Comparison of ENCODE assay signal across 13 cellular contexts in genomic region chr11:68012843-68013610, GRCh38. TPM values are rescaled to one million over a fixed set of nuclear protein-coding genes. Genes with fewer than 3 reads are reported as not detected.
DNase-seq lines count a peak whose midpoint lies in the region; ATAC-seq and TF ChIP-seq lines count a peak whose summit lies in the region.
"Had no signal": no experiment of that assay in that cellular context is flagged by ENCODE, and none has a peak within 500 bp of the region (broad histone marks: within the 10 kb centered on the region; RNA-seq: fewer than 3 reads in every experiment).

No MANE protein-coding gene starts in this region.

- peak overlapping the region; percentile 86 for H3K27ac ChIP-seq in lower lobe of right lung
- H3K27ac ChIP-seq: C4-2B, VCaP had no signal

- no peaks in the 10 kb centered on the region for H3K36me3 Mint-ChIP-seq in natural killer cell
- H3K36me3 Mint-ChIP-seq in natural killer cell treated with Interleukin-12 subunit alpha and Interleukin-12 subunit beta and Interleukin-15 and Interleukin-18, amount 100 ng/mL, for 72 hours: no peaks in the 10 kb centered on the region
- no peaks in the 10 kb centered on the region for H3K36me3 Mint-ChIP-seq in activated CD8-positive, alpha-beta T cell treated with anti-CD3 and anti-CD28 coated beads, Interleukin-2, amount 10 ng/mL, durations not matched to agents 7 days and 5 days (ENCODE audit: low read depth)

- no peaks in the 10 kb centered on the region for H3K27me3 ChIP-seq in lower lobe of right lung (ENCODE audit: low read depth)

- H3K27me3 Mint-ChIP-seq in natural killer cell (ENCODE audit: low read depth in 2 of 2): no peaks in the 10 kb centered on the region
- H3K27me3 Mint-ChIP-seq in natural killer cell treated with Interleukin-12 subunit alpha and Interleukin-12 subunit beta and Interleukin-15 and Interleukin-18, amount 100 ng/mL, for 72 hours: no peaks in the 10 kb centered on the region
- H3K27me3 Mint-ChIP-seq in activated CD8-positive, alpha-beta T cell treated with anti-CD3 and anti-CD28 coated beads, Interleukin-2, amount 10 ng/mL, durations not matched to agents 7 days and 5 days (ENCODE audit: low read depth): no peaks in the 10 kb centered on the region

- peak overlapping the region; percentile 13 for H3K4me3 Mint-ChIP-seq in natural killer cell
- H3K4me3 Mint-ChIP-seq in natural killer cell treated with Interleukin-12 subunit alpha and Interleukin-12 subunit beta and Interleukin-15 and Interleukin-18, amount 100 ng/mL, for 72 hours: no peak overlapping the region
- no peak overlapping the region for H3K4me3 Mint-ChIP-seq in activated CD8-positive, alpha-beta T cell treated with anti-CD3 and anti-CD28 coated beads, Interleukin-2, amount 10 ng/mL, durations not matched to agents 7 days and 5 days

- H3K36me3 ChIP-seq in lower lobe of right lung: no peaks in the 10 kb centered on the region

- no peaks in the 10 kb centered on the region for H3K9me3 ChIP-seq in lower lobe of right lung

- H3K4me1 Mint-ChIP-seq in natural killer cell: peaks cover 21 to 28% of the 10 kb centered on the region in 2 donors
- peaks cover 11 to 22% of the 10 kb centered on the region in 2 donors for H3K4me1 Mint-ChIP-seq in natural killer cell treated with Interleukin-12 subunit alpha and Interleukin-12 subunit beta and Interleukin-15 and Interleukin-18, amount 100 ng/mL, for 72 hours (ENCODE audit: low read depth in 2 of 2)
- H3K4me1 Mint-ChIP-seq in activated CD8-positive, alpha-beta T cell treated with anti-CD3 and anti-CD28 coated beads, Interleukin-2, amount 10 ng/mL, durations not matched to agents 7 days and 5 days (ENCODE audit: low read depth): peaks cover 16% of the 10 kb centered on the region

- TF ChIP-seq CTCF in natural killer cell (IDR thresholded peaks at IDR 0.05) (no peak), lower lobe of right lung (IDR thresholded peaks at IDR 0.05) (no peak)

- H3K4me1 ChIP-seq in lower lobe of right lung: peaks cover 78% of the 10 kb centered on the region

- CTCF ChIA-PET in activated CD8-positive, alpha-beta T cell treated with anti-CD3 and anti-CD28 coated beads, Interleukin-2, amount 10 ng/mL, durations not matched to agents 7 days and 5 days (lab: Charles Lee): interaction anchor here (0.5 kb wide), 1 partner anchor 196 kb away, joined by 3 read pairs; no protein-coding TSS in a partner anchor

- ATAC-seq in natural killer cell (no peak), lower lobe of right lung (peak; percentile 68 to 69), GM21825 (IDR thresholded peaks at IDR 0.05; ENCODE audit: unreplicated experiment) (no peak)
- ATAC-seq in natural killer cell treated with Interleukin-12 subunit alpha and Interleukin-12 subunit beta and Interleukin-15 and Interleukin-18, amount 100 ng/mL, for 72 hours: no peak
- ATAC-seq in activated CD8-positive, alpha-beta T cell treated with anti-CD3 and anti-CD28 coated beads, Interleukin-2, amount 10 ng/mL, durations not matched to agents 7 days and 5 days: no peak

- no peak overlapping the region for H3K27ac Mint-ChIP-seq in natural killer cell
- no peak overlapping the region for H3K27ac Mint-ChIP-seq in natural killer cell treated with Interleukin-12 subunit alpha and Interleukin-12 subunit beta and Interleukin-15 and Interleukin-18, amount 100 ng/mL, for 72 hours
- H3K27ac Mint-ChIP-seq in activated CD8-positive, alpha-beta T cell treated with anti-CD3 and anti-CD28 coated beads, Interleukin-2, amount 10 ng/mL, durations not matched to agents 7 days and 5 days: no peak overlapping the region
- H3K27ac Mint-ChIP-seq: IgD-negative memory B cell had no signal

- peak overlapping the region; percentile 3 for H3K4me3 ChIP-seq in lower lobe of right lung

- no peak for DNase-seq in natural killer cell
- no peak for DNase-seq in natural killer cell treated with Interleukin-12 subunit alpha and Interleukin-12 subunit beta and Interleukin-15 and Interleukin-18, amount 100 ng/mL, for 72 hours (ENCODE audit: low spot score)
- peak; percentile 85 to 99 for DNase-seq in T47D (ENCODE audit: low read depth in 1 of 2, low spot score in 1 of 2)
- peak; percentile 86 for DNase-seq in lower lobe of right lung
- no peak for DNase-seq in COR-L47 (lab: John Stamatoyannopoulos, UW)
- DNase-seq in activated CD8-positive, alpha-beta T cell treated with anti-CD3 and anti-CD28 coated beads, Interleukin-2, amount 10 ng/mL, durations not matched to agents 7 days and 5 days: no peak
- no peak for DNase-seq in effector CD8-positive, alpha-beta T cell (lab: John Stamatoyannopoulos, UW)
- DNase-seq: cortex of kidney, small intestine had no signal

- intact Hi-C loops in natural killer cell (cut with micrococcal nuclease): no loop called here
- intact Hi-C loops in lower lobe of right lung (cut with DNase I): no loop called here

- in situ Hi-C loops in T47D (cut with HindIII; ENCODE audit: low pct_unique_long_range_greater_than_20kb, low sequenced_read_pairs): no loop called here

- POLR2A ChIA-PET in activated CD8-positive, alpha-beta T cell treated with anti-CD3 and anti-CD28 coated beads, Interleukin-2, amount 10 ng/mL, durations not matched to agents 7 days and 5 days (lab: Charles Lee): no interaction called here

- no peaks in the 10 kb centered on the region for H3K9me3 Mint-ChIP-seq in natural killer cell
- H3K9me3 Mint-ChIP-seq in natural killer cell treated with Interleukin-12 subunit alpha and Interleukin-12 subunit beta and Interleukin-15 and Interleukin-18, amount 100 ng/mL, for 72 hours: no peaks in the 10 kb centered on the region
- H3K9me3 Mint-ChIP-seq in activated CD8-positive, alpha-beta T cell treated with anti-CD3 and anti-CD28 coated beads, Interleukin-2, amount 10 ng/mL, durations not matched to agents 7 days and 5 days (ENCODE audit: insufficient read depth): no peaks in the 10 kb centered on the region
- H3K9me3 Mint-ChIP-seq: IgD-negative memory B cell had no signal

RNA-seq across cellular contexts. Expression of gene ALDH3B1, which starts 2.9 kb away (rescaled TPM):
- 1 to 10 TPM; 2.4 to 9.0 (median 4.0) TPM for total RNA-seq in natural killer cell
- total RNA-seq in natural killer cell treated with Interleukin-12 subunit alpha and Interleukin-12 subunit beta and Interleukin-15 and Interleukin-18, amount 100 ng/mL, for 72 hours: under 1 TPM; 0.25 to 0.98 TPM
- 104 TPM for total RNA-seq in lower lobe of right lung
- not detected for total RNA-seq in activated CD8-positive, alpha-beta T cell treated with anti-CD3 and anti-CD28 coated beads, Interleukin-2, amount 10 ng/mL, durations not matched to agents 7 days and 5 days

RNA-seq across cellular contexts. Expression of gene UNC93B1, which starts 9.1 kb away (rescaled TPM):
- total RNA-seq in natural killer cell: 10 to 100 TPM; 26.6 to 44.3 (median 39.7) TPM
- 10 to 100 TPM; 13.5 to 13.6 TPM for total RNA-seq in natural killer cell treated with Interleukin-12 subunit alpha and Interleukin-12 subunit beta and Interleukin-15 and Interleukin-18, amount 100 ng/mL, for 72 hours
- 121 TPM for total RNA-seq in lower lobe of right lung
- 10 to 100 TPM; 27.8 to 29.8 TPM for total RNA-seq in activated CD8-positive, alpha-beta T cell treated with anti-CD3 and anti-CD28 coated beads, Interleukin-2, amount 10 ng/mL, durations not matched to agents 7 days and 5 days

RNA-seq across cellular contexts. Expression of gene NDUFS8, which starts 17.5 kb away (rescaled TPM):
- total RNA-seq in natural killer cell: 10 to 100 TPM; 84.5 to 95.2 (median 90.7) TPM
- 100 to 1,000 TPM; 124 to 143 TPM for total RNA-seq in natural killer cell treated with Interleukin-12 subunit alpha and Interleukin-12 subunit beta and Interleukin-15 and Interleukin-18, amount 100 ng/mL, for 72 hours
- 95.5 TPM for total RNA-seq in lower lobe of right lung
- total RNA-seq in activated CD8-positive, alpha-beta T cell treated with anti-CD3 and anti-CD28 coated beads, Interleukin-2, amount 10 ng/mL, durations not matched to agents 7 days and 5 days: 100 to 1,000 TPM; 146 to 163 TPM

RNA-seq across cellular contexts. Expression of gene TCIRG1, which starts 25.8 kb away (rescaled TPM):
- total RNA-seq in natural killer cell (100 to 1,000 TPM; 438 to 480 (median 465) TPM), lower lobe of right lung (276 TPM)
- 100 to 1,000 TPM; 354 to 380 TPM for total RNA-seq in natural killer cell treated with Interleukin-12 subunit alpha and Interleukin-12 subunit beta and Interleukin-15 and Interleukin-18, amount 100 ng/mL, for 72 hours
- total RNA-seq in activated CD8-positive, alpha-beta T cell treated with anti-CD3 and anti-CD28 coated beads, Interleukin-2, amount 10 ng/mL, durations not matched to agents 7 days and 5 days: 100 to 1,000 TPM; 238 to 263 TPM

Comparison
In these comparisons a context has a peak if more than half of its experiments do, and no peak if none do; other contexts are left out.
1. ATAC-seq: peak in lower lobe of right lung (2 of 2); none in natural killer cell (0 of 3), natural killer cell treated with Interleukin-12 subunit alpha and Interleukin-12 subunit beta and Interleukin-15 and Interleukin-18, amount 100 ng/mL, for 72 hours (0 of 2), GM21825 (single experiment) and activated CD8-positive, alpha-beta T cell treated with anti-CD3 and anti-CD28 coated beads, Interleukin-2, amount 10 ng/mL, durations not matched to agents 7 days and 5 days (single experiment).
2. DNase-seq: peak in T47D (2 of 2) and lower lobe of right lung (single experiment); none in natural killer cell (single experiment), natural killer cell treated with Interleukin-12 subunit alpha and Interleukin-12 subunit beta and Interleukin-15 and Interleukin-18, amount 100 ng/mL, for 72 hours (single experiment), COR-L47 (single experiment), activated CD8-positive, alpha-beta T cell treated with anti-CD3 and anti-CD28 coated beads, Interleukin-2, amount 10 ng/mL, durations not matched to agents 7 days and 5 days (single experiment) and effector CD8-positive, alpha-beta T cell (single experiment).
3. RNA of gene ALDH3B1, which starts 2.9 kb away (total RNA-seq): 104 TPM in lower lobe of right lung (single experiment); 2.4 to 9.0 TPM in natural killer cell, 0.25 to 0.98 TPM in natural killer cell treated with Interleukin-12 subunit alpha and Interleukin-12 subunit beta and Interleukin-15 and Interleukin-18, amount 100 ng/mL, for 72 hours and not detected in activated CD8-positive, alpha-beta T cell treated with anti-CD3 and anti-CD28 coated beads, Interleukin-2, amount 10 ng/mL, durations not matched to agents 7 days and 5 days; every median in the first group is over 10 times any median in the second.